9 cellular contexts compared by ENCODE assay signal in the genomic region with DNA sequence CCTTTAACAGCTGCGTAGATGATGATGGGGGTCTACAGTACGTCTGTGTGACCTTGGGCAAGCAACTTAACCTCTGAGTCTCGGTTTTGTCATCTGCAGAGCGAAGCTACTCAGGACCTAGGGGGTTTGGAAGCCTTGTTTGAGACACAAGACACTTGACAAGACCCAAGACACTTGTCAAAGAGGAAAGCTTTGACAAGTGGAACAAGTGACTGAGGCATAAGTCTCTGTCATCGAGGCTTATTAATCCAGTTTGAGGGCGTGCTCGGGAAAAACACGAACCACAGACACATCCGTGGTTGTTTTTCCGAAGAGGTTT. TPM values are rescaled to one million over a fixed set of nuclear protein-coding genes. Genes with fewer than 3 reads are reported as not detected.
A peak's percentile ranks its signal among the peaks of the same experiment; 100 is the strongest.
DNase-seq lines count a peak whose midpoint lies in the region; ATAC-seq and TF ChIP-seq lines count a peak whose summit lies in the region.
"Had no signal": no experiment of that assay in that cellular context is flagged by ENCODE, and none has a peak within 500 bp of the region (broad histone marks: within the 10 kb centered on the region; RNA-seq: fewer than 3 reads in every experiment).

No MANE protein-coding gene starts in this region.

- intact Hi-C loops in naive thymus-derived CD4-positive, alpha-beta T cell (cut with micrococcal nuclease): loop anchor here (1.0 to 5.0 kb wide), 11 partner anchors 65 to 846 kb away; partner anchors contain the start of genes RCE1 (in 2 of the 2), PELI3 (in 1 of the 2), POLD4 (in 1 of the 2) and RBM4 (in 1 of the 2)

- no peaks in the 10 kb centered on the region for H3K36me3 ChIP-seq in KMS-11 (ENCODE audit: insufficient read depth)
- H3K36me3 ChIP-seq in naive thymus-derived CD4-positive, alpha-beta T cell (ENCODE audit: control insufficient read depth in 2 of 3, insufficient read depth in 3 of 3, low read length in 3 of 3): no peaks in the 10 kb centered on the region
- H3K36me3 ChIP-seq: thyroid gland had no signal

- no peak for ATAC-seq in naive thymus-derived CD4-positive, alpha-beta T cell
- no peak for ATAC-seq in HG03196 (IDR thresholded peaks at IDR 0.05; ENCODE audit: unreplicated experiment)
- no peak for ATAC-seq in GM18520 (IDR thresholded peaks at IDR 0.05; ENCODE audit: unreplicated experiment)
- no peak for ATAC-seq in GM18498 (IDR thresholded peaks at IDR 0.05; ENCODE audit: unreplicated experiment)

- no peak for DNase-seq in AG04450 (ENCODE audit: low read depth, low spot score)
- DNase-seq in chondrocyte (ENCODE audit: low spot score): no peak
- no peak for DNase-seq in naive thymus-derived CD4-positive, alpha-beta T cell
- DNase-seq in cerebellar nuclear complex (lab: John Stamatoyannopoulos, UW): no peak

- POLR2A ChIA-PET in AG04450 (lab: Yijun Ruan, JAX): interaction anchor here (0.5 to 1.8 kb wide), 7 partner anchors 12 to 226 kb away, joined by 3 to 11 read pairs (median 5); no protein-coding TSS in a partner anchor
- POLR2A ChIA-PET in naive thymus-derived CD4-positive, alpha-beta T cell (lab: Charles Lee): interaction anchor here (0.6 to 1.2 kb wide), 6 partner anchors 103 to 320 kb away, joined by 3 to 4 read pairs (median 3); no protein-coding TSS in a partner anchor

- H3K4me1 Mint-ChIP-seq in chondrocyte (ENCODE audit: low read depth): peaks cover 24% of the 10 kb centered on the region
- peaks cover 17 to 31% (median 27%) of the 10 kb centered on the region in 7 donors for H3K4me1 Mint-ChIP-seq in naive thymus-derived CD4-positive, alpha-beta T cell

- H4K20me1 ChIP-seq in KMS-11 (ENCODE audit: insufficient read depth): no peaks in the 10 kb centered on the region

- H3K9me3 Mint-ChIP-seq in chondrocyte (ENCODE audit: low read depth): no peaks in the 10 kb centered on the region
- H3K9me3 Mint-ChIP-seq in naive thymus-derived CD4-positive, alpha-beta T cell: no peaks in the 10 kb centered on the region

- H3K9ac ChIP-seq in KMS-11: no peak overlapping the region

- H3K27ac ChIP-seq in AG04450 (ENCODE audit: low read depth, low read length) (peak overlapping the region; percentile 25), KMS-11 (no peak overlapping the region)
- H3K27ac ChIP-seq in naive thymus-derived CD4-positive, alpha-beta T cell (ENCODE audit: low read depth, low read length): peak overlapping the region; percentile 64

- H3K4me3 ChIP-seq in AG04450 (ENCODE audit: low read depth, low read length) (peak overlapping the region; percentile 51), KMS-11 (IDR thresholded peaks at IDR 0.05; ENCODE audit: insufficient read depth, low read depth, low read length) (no peak overlapping the region)
- peak overlapping the region; percentile 81 for H3K4me3 ChIP-seq in naive thymus-derived CD4-positive, alpha-beta T cell (ENCODE audit: low read length)

- H3K27me3 Mint-ChIP-seq in chondrocyte (ENCODE audit: low read depth): no peaks in the 10 kb centered on the region
- H3K27me3 Mint-ChIP-seq in naive thymus-derived CD4-positive, alpha-beta T cell: peaks cover 0 to 6% (median 0%) of the 10 kb centered on the region in 5 donors

- TF ChIP-seq CTCF in AG04450 (IDR thresholded peaks at IDR 0.05; ENCODE audit: low read depth, low read length): no peak
- TF ChIP-seq CTCF in KMS-11 (conservative IDR thresholded peaks at IDR 0.05; ENCODE audit: low read depth, low read length): no peak
- no peak for TF ChIP-seq CTCF in chondrocyte (IDR thresholded peaks at IDR 0.05)

- H3K4me2 ChIP-seq in KMS-11: no peak overlapping the region

- peak overlapping the region; percentile 83 for H3K27ac Mint-ChIP-seq in chondrocyte (ENCODE audit: unreplicated experiment)
- peak overlapping the region; percentile 76 to 93 (median 80) for H3K27ac Mint-ChIP-seq in naive thymus-derived CD4-positive, alpha-beta T cell

- H3K27me3 ChIP-seq in AG04450 (ENCODE audit: control insufficient read depth, insufficient read depth, low read length): no peaks in the 10 kb centered on the region
- H3K27me3 ChIP-seq in KMS-11 (ENCODE audit: insufficient read depth, low read depth): no peaks in the 10 kb centered on the region
- H3K27me3 ChIP-seq in naive thymus-derived CD4-positive, alpha-beta T cell (ENCODE audit: control insufficient read depth in 2 of 2, insufficient read depth in 2 of 2, low read length in 2 of 2): no peaks in the 10 kb centered on the region
- H3K27me3 ChIP-seq: thyroid gland had no signal

- no peaks in the 10 kb centered on the region for H3K79me2 ChIP-seq in KMS-11 (ENCODE audit: insufficient read depth, low read depth)

- CTCF ChIA-PET in AG04450 (lab: Charles Lee): interaction anchor here (0.7 to 1.1 kb wide), 2 partner anchors 11 to 282 kb away, joined by 3 read pairs; no protein-coding TSS in a partner anchor
- CTCF ChIA-PET in naive thymus-derived CD4-positive, alpha-beta T cell (lab: Charles Lee): interaction anchor here (1.4 kb wide), 1 partner anchor 78 kb away, joined by 3 read pairs; no protein-coding TSS in a partner anchor

- H3K4me3 Mint-ChIP-seq in chondrocyte (ENCODE audit: unreplicated experiment): peak overlapping the region; percentile 70
- H3K4me3 Mint-ChIP-seq in naive thymus-derived CD4-positive, alpha-beta T cell: peak overlapping the region; percentile 82 to 95 (median 91)

- peaks cover 1% of the 10 kb centered on the region for H3K36me3 Mint-ChIP-seq in chondrocyte (ENCODE audit: low read depth)
- H3K36me3 Mint-ChIP-seq in naive thymus-derived CD4-positive, alpha-beta T cell: no peaks in the 10 kb centered on the region

- H3K9me3 ChIP-seq in AG04450 (ENCODE audit: control insufficient read depth, insufficient read depth, low read length): no peaks in the 10 kb centered on the region; the same call in 1 of the 2 replicates
- H3K9me3 ChIP-seq in naive thymus-derived CD4-positive, alpha-beta T cell (ENCODE audit: control insufficient read depth in 2 of 3, low read length in 3 of 3): no peaks in the 10 kb centered on the region
- H3K9me3 ChIP-seq: thyroid gland had no signal

- no peaks in the 10 kb centered on the region for H3K4me1 ChIP-seq in KMS-11 (ENCODE audit: low read depth, poor library complexity, severe bottlenecking)
- H3K4me1 ChIP-seq in naive thymus-derived CD4-positive, alpha-beta T cell (ENCODE audit: control insufficient read depth in 2 of 2, insufficient read depth in 2 of 2, low read length in 2 of 2): peaks cover 8 to 19% of the 10 kb centered on the region in 2 donors

- H2AFZ ChIP-seq in KMS-11 (ENCODE audit: low read depth): peak overlapping the region; percentile 55; the same call in 1 of the 2 replicates

RNA-seq across cellular contexts. Expression of gene PC, which starts 0.7 kb away (rescaled TPM):
- 12.1 and 12.6 TPM in 2 replicates for polyA plus RNA-seq in AG04450 (2011; rRNA removed)
- polyA minus RNA-seq in AG04450 (2011; rRNA and poly(A)+ RNA removed): 22.1 and 23.8 TPM in 2 replicates
- total RNA-seq in chondrocyte: 12.3 to 33.7 TPM (median 14.2 TPM) in 3 replicates
- 10 to 100 TPM in 2 of 5 experiments, 1 to 10 TPM in 3; 8.4 to 11.2 (median 10.0) TPM for total RNA-seq in naive thymus-derived CD4-positive, alpha-beta T cell
- 1 to 10 TPM; 4.9 to 7.7 TPM for polyA plus RNA-seq in naive thymus-derived CD4-positive, alpha-beta T cell

RNA-seq across cellular contexts. Expression of gene C11orf86, which starts 16.2 kb away (rescaled TPM):
- not detected in 2 replicates for polyA plus RNA-seq in AG04450 (2011; rRNA removed)
- not detected in 2 replicates for polyA minus RNA-seq in AG04450 (2011; rRNA and poly(A)+ RNA removed)
- total RNA-seq in chondrocyte: not detected in 3 replicates
- total RNA-seq in naive thymus-derived CD4-positive, alpha-beta T cell: not detected
- not detected for polyA plus RNA-seq in naive thymus-derived CD4-positive, alpha-beta T cell
- total RNA-seq: thyroid gland had no signal
